14 cellular contexts compared by ENCODE assay signal in genomic region chr12:95198914-95199313, GRCh38. TPM values are rescaled to one million over a fixed set of nuclear protein-coding genes. Genes with fewer than 3 reads are reported as not detected.
A peak's percentile ranks its signal among the peaks of the same experiment; 100 is the strongest.
DNase-seq lines count a peak whose midpoint lies in the region; ATAC-seq and TF ChIP-seq lines count a peak whose summit lies in the region.
"Had no signal": no experiment of that assay in that cellular context is flagged by ENCODE, and none has a peak within 500 bp of the region (broad histone marks: within the 10 kb centered on the region; RNA-seq: fewer than 3 reads in every experiment).

No MANE protein-coding gene starts in this region.

- no peaks in the 10 kb centered on the region for H3K36me3 Mint-ChIP-seq in activated CD8-positive, alpha-beta memory T cell treated with anti-CD3 and anti-CD28 coated beads, Interleukin-2, amount 10 ng/mL, durations not matched to agents 7 days and 5 days

- H3K4me3 ChIP-seq in skin epidermis, result no peak overlapping the region
- H3K4me3 ChIP-seq: neural progenitor cell had no signal

- H3K27ac ChIP-seq in skin epidermis, result peak overlapping the region in 15 of 21 experiments; percentile 15 to 84 (median 71)
- H3K27ac ChIP-seq: neural progenitor cell had no signal

- DNase-seq in C1 segment of cervical spinal cord (lab: John Stamatoyannopoulos, UW) (no peak), iPS-NIHi7 (ENCODE audit: extremely low spot score) (no peak)
- DNase-seq in activated CD8-positive, alpha-beta memory T cell treated with anti-CD3 and anti-CD28 coated beads, Interleukin-2, amount 10 ng/mL, durations not matched to agents 7 days and 5 days, result no peak
- DNase-seq: aorta; DMS 273 treated with DMSO at 0.1 percent for 48 hours; effector memory CD8-positive, alpha-beta T cell; NCI-H1417 had no signal

- H3K27me3 Mint-ChIP-seq in activated CD8-positive, alpha-beta memory T cell treated with anti-CD3 and anti-CD28 coated beads, Interleukin-2, amount 10 ng/mL, durations not matched to agents 7 days and 5 days, result no peaks in the 10 kb centered on the region

- no peaks in the 10 kb centered on the region for H3K9me3 Mint-ChIP-seq in activated CD8-positive, alpha-beta memory T cell treated with anti-CD3 and anti-CD28 coated beads, Interleukin-2, amount 10 ng/mL, durations not matched to agents 7 days and 5 days (ENCODE audit: low read depth)
- H3K9me3 Mint-ChIP-seq: effector memory CD8-positive, alpha-beta T cell; neural progenitor cell; T-helper 2 cell treated with Interferon-gamma antibody and Interleukin-4, amounts not matched to agents 5 μg/mL and 100 μg/mL, for 36 hours had no signal

- H3K4me3 Mint-ChIP-seq in activated CD8-positive, alpha-beta memory T cell treated with anti-CD3 and anti-CD28 coated beads, Interleukin-2, amount 10 ng/mL, durations not matched to agents 7 days and 5 days, result no peak overlapping the region
- H3K4me3 Mint-ChIP-seq: effector memory CD8-positive, alpha-beta T cell; neural progenitor cell; T-helper 2 cell treated with Interferon-gamma antibody and Interleukin-4, amounts not matched to agents 5 μg/mL and 100 μg/mL, for 36 hours had no signal

- 0 out of 2 replicates have a peak, but pooled peaks have one; percentile 14 for TF ChIP-seq POLR2A in Raji (IDR thresholded peaks at IDR 0.05; ENCODE audit: insufficient read depth, low read depth, low read length)

- no peak overlapping the region for H3K27ac Mint-ChIP-seq in activated CD8-positive, alpha-beta memory T cell treated with anti-CD3 and anti-CD28 coated beads, Interleukin-2, amount 10 ng/mL, durations not matched to agents 7 days and 5 days
- H3K27ac Mint-ChIP-seq: effector memory CD8-positive, alpha-beta T cell; neural progenitor cell; T-helper 2 cell treated with Interferon-gamma antibody and Interleukin-4, amounts not matched to agents 5 μg/mL and 100 μg/mL, for 36 hours had no signal

- ATAC-seq in GM19351 (IDR thresholded peaks at IDR 0.05; ENCODE audit: unreplicated experiment) (peak; percentile 67), HG02885 (IDR thresholded peaks at IDR 0.05; ENCODE audit: poor library complexity, unreplicated experiment) (peak; percentile 71), HG03139 (IDR thresholded peaks at IDR 0.05; ENCODE audit: unreplicated experiment) (no peak)
- no peak for ATAC-seq in activated CD8-positive, alpha-beta memory T cell treated with anti-CD3 and anti-CD28 coated beads, Interleukin-2, amount 10 ng/mL, durations not matched to agents 7 days and 5 days
- ATAC-seq: effector memory CD8-positive, alpha-beta T cell had no signal

- CTCF ChIA-PET in activated CD8-positive, alpha-beta memory T cell treated with anti-CD3 and anti-CD28 coated beads, Interleukin-2, amount 10 ng/mL, durations not matched to agents 7 days and 5 days (lab: Charles Lee), result no interaction called here

- no peaks in the 10 kb centered on the region for H3K4me1 Mint-ChIP-seq in activated CD8-positive, alpha-beta memory T cell treated with anti-CD3 and anti-CD28 coated beads, Interleukin-2, amount 10 ng/mL, durations not matched to agents 7 days and 5 days

RNA-seq across cellular contexts. Expression of gene FGD6, which starts 18.4 kb away (rescaled TPM):
- total RNA-seq in activated CD8-positive, alpha-beta memory T cell treated with anti-CD3 and anti-CD28 coated beads, Interleukin-2, amount 10 ng/mL, durations not matched to agents 7 days and 5 days, result under 1 TPM; 0.56 to 0.91 TPM

RNA-seq across cellular contexts. Expression of gene VEZT, which starts 18.7 kb away (rescaled TPM):
- 10 to 100 TPM; 36.9 to 52.3 TPM for total RNA-seq in activated CD8-positive, alpha-beta memory T cell treated with anti-CD3 and anti-CD28 coated beads, Interleukin-2, amount 10 ng/mL, durations not matched to agents 7 days and 5 days

Comparison
In these comparisons a context has a peak if more than half of its experiments do, and no peak if none do; other contexts are left out.
1. ATAC-seq: peak in GM19351 (single experiment) and HG02885 (single experiment); none in HG03139 (single experiment) and activated CD8-positive, alpha-beta memory T cell treated with anti-CD3 and anti-CD28 coated beads, Interleukin-2, amount 10 ng/mL, durations not matched to agents 7 days and 5 days (single experiment).